Comparison of ENCODE assay signal across 21 cellular contexts in the genomic region with DNA sequence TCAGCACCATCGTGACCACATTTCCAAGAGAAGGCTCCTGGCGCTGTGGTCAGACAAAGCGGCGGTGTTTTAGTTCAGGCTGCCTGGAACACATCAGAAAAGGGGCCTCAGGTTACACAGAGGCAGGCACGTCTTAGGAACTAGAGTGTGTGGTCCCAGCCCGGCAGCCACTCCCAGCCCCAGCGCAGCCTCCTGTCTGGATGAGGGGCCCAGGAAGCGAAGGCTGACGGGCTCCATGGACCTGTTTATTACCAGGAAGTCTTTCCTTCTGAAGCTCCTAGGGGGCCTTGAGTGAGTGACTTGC. TPM values are rescaled to one million over a fixed set of nuclear protein-coding genes. Genes with fewer than 3 reads are reported as not detected.
"Had no signal": no experiment of that assay in that cellular context is flagged by ENCODE, and none has a peak within 500 bp of the region (broad histone marks: within the 10 kb centered on the region; RNA-seq: fewer than 3 reads in every experiment).

No MANE protein-coding gene starts in this region.

- H3K36me3 ChIP-seq: thoracic aorta, uterus had no signal

- H3K4me3 ChIP-seq: thoracic aorta, uterus had no signal

- H3K4me1 ChIP-seq: uterus had no signal

- H3K27me3 ChIP-seq: uterus had no signal

- DNase-seq: activated CD4-positive, alpha-beta T cell treated with anti-CD3 and anti-CD28 coated beads, Interleukin-2, amount 50 U/mL, for 1 hour; activated CD8-positive, alpha-beta T cell treated with anti-CD3 and anti-CD28 coated beads for 36 hours; activated naive CD8-positive, alpha-beta T cell treated with anti-CD3 and anti-CD28 coated beads, Interleukin-2, amount 50 U/mL, for 24 hours; activated T-cell treated with anti-CD3 and anti-CD28 coated beads, Interleukin-2, amount 50 U/mL, for 24 hours; amygdala; caudate nucleus; left cardiac atrium; mammary epithelial cell; naive B cell; occipital lobe; posterior cingulate gyrus; right cardiac atrium; stimulated activated CD4-positive, alpha-beta T cell treated with anti-CD3 and anti-CD28 coated beads, Interleukin-15, amount 100 ng/mL, for 24 hours; stimulated activated naive CD4-positive, alpha-beta T cell; T-helper 2 cell; trophoblast cell; uterus had no signal

- FAIRE-seq: frontal cortex, keratinocyte had no signal

- H3K27ac ChIP-seq: thoracic aorta, uterus had no signal

- ATAC-seq: activated CD8-positive, alpha-beta T cell treated with anti-CD3 and anti-CD28 coated beads for 36 hours; activated naive CD8-positive, alpha-beta T cell treated with anti-CD3 and anti-CD28 coated beads, Interleukin-2, amount 50 U/mL, for 24 hours; left cardiac atrium; right cardiac atrium had no signal

RNA-seq across cellular contexts. Expression of a gene that starts 10.0 kb away (rescaled TPM):
- polyA plus RNA-seq: keratinocyte, mammary epithelial cell, neural cell, right cardiac atrium had no signal
